26 cellular contexts compared by ENCODE assay signal in genomic region chr13:48838193-48839000, GRCh38.
DNase-seq lines count a peak whose midpoint lies in the region; TF ChIP-seq lines count a peak whose summit lies in the region.
"Had no signal": no experiment of that assay in that cellular context is flagged by ENCODE, and none has a peak within 500 bp of the region (broad histone marks: within the 10 kb centered on the region; RNA-seq: fewer than 3 reads in every experiment).

No MANE protein-coding gene starts in this region.

- peaks cover 2 to 3% of the 10 kb centered on the region in 2 donors for H3K36me3 Mint-ChIP-seq in CD14-positive monocyte
- H3K36me3 Mint-ChIP-seq: CD4-positive, CD25-positive, alpha-beta regulatory T cell had no signal

- peaks cover 11% of the 10 kb centered on the region for H3K4me1 ChIP-seq in adipocyte (ENCODE audit: control insufficient read depth, insufficient read depth, low read length)
- H3K4me1 ChIP-seq: gastrocnemius medialis, sigmoid colon had no signal

- H3K27ac ChIP-seq in AG04450 (ENCODE audit: low read depth, low read length): no peak overlapping the region
- H3K27ac ChIP-seq: coronary artery, epithelial cell of prostate, gastrocnemius medialis, GM23248, HL-60, neural progenitor cell, sigmoid colon had no signal

- H3K9me3 ChIP-seq in AG04450 (ENCODE audit: control insufficient read depth, insufficient read depth, low read length) (peaks cover 2% of the 10 kb centered on the region; the same call in 1 of the 2 replicates), adipocyte (ENCODE audit: control insufficient read depth, low read length) (peaks cover 6% of the 10 kb centered on the region)
- H3K9me3 ChIP-seq: gastrocnemius medialis, sigmoid colon had no signal

- TF ChIP-seq CTCF in AG04450 (IDR thresholded peaks at IDR 0.05; ENCODE audit: low read depth, low read length) (no peak), foreskin fibroblast (IDR thresholded peaks at IDR 0.05; ENCODE audit: low read depth, low read length) (no peak), CD14-positive monocyte (IDR thresholded peaks at IDR 0.05) (no peak)

- H3K36me3 ChIP-seq in adipocyte (ENCODE audit: control insufficient read depth, insufficient read depth, low read length, severe bottlenecking): no peaks in the 10 kb centered on the region
- H3K36me3 ChIP-seq: gastrocnemius medialis, neural progenitor cell, sigmoid colon had no signal

- no peak overlapping the region for H3K4me3 Mint-ChIP-seq in CD14-positive monocyte
- H3K4me3 Mint-ChIP-seq: activated B cell treated with CpG ODN at 0.5 μM for 24 hours; CD4-positive, CD25-positive, alpha-beta regulatory T cell; neural progenitor cell had no signal

- intact Hi-C loops in CD14-positive monocyte (cut with micrococcal nuclease): no loop called here

- peaks cover 4 to 20% (median 16%) of the 10 kb centered on the region in 7 donors for H3K9me3 Mint-ChIP-seq in CD14-positive monocyte

- no peak overlapping the region for H3K9ac ChIP-seq in adipocyte (ENCODE audit: low read length)
- H3K9ac ChIP-seq: GM23248, neural progenitor cell had no signal

- POLR2A ChIA-PET in AG04450 (lab: Yijun Ruan, JAX): no interaction called here

- H3K27me3 ChIP-seq in AG04450 (ENCODE audit: control insufficient read depth, insufficient read depth, low read length): no peaks in the 10 kb centered on the region
- no peaks in the 10 kb centered on the region for H3K27me3 ChIP-seq in adipocyte (replicated peaks; ENCODE audit: control insufficient read depth, insufficient read depth, low read length)
- H3K27me3 ChIP-seq: gastrocnemius medialis, neural progenitor cell, sigmoid colon had no signal

- peaks cover 0 to 2% (median 0%) of the 10 kb centered on the region in 3 donors for H3K27me3 Mint-ChIP-seq in CD14-positive monocyte (ENCODE audit: low read depth in 3 of 3)

- CTCF ChIA-PET in AG04450 (lab: Charles Lee): no interaction called here

- H3K4me3 ChIP-seq in AG04450 (ENCODE audit: low read depth, low read length) (no peak overlapping the region), adipocyte (ENCODE audit: low read length) (no peak overlapping the region), foreskin fibroblast (ENCODE audit: low read depth in 1 of 2, low read length in 2 of 2) (no peak overlapping the region)
- H3K4me3 ChIP-seq: coronary artery, gastrocnemius medialis, GM23248, neural progenitor cell, sigmoid colon had no signal

- no peaks in the 10 kb centered on the region for H3K4me1 Mint-ChIP-seq in CD14-positive monocyte
- H3K4me1 Mint-ChIP-seq: activated B cell treated with CpG ODN at 0.5 μM for 24 hours; CD4-positive, CD25-positive, alpha-beta regulatory T cell had no signal

- DNase-seq in AG04450 (ENCODE audit: low read depth, low spot score) (peak; percentile 55), HCEC 1CT (peak; percentile 76), adipocyte (ENCODE audit: low read depth) (peak; percentile 17), foreskin fibroblast (peak; percentile 9 to 38), CD14-positive monocyte (ENCODE audit: low spot score) (no peak), NCI-H2171 (lab: John Stamatoyannopoulos, UW) (no peak), amygdala (lab: John Stamatoyannopoulos, UW) (no peak)
- DNase-seq in effector CD4-positive, alpha-beta T cell: no peak
- DNase-seq: activated B cell treated with CpG ODN at 0.5 μM for 24 hours; activated CD4-positive, alpha-beta T cell treated with anti-CD3 and anti-CD28 coated beads, Interleukin-2, amount 50 U/mL, for 4 hours; activated CD8-positive, alpha-beta memory T cell treated with anti-CD3 and anti-CD28 coated beads, Interleukin-2, amount 50 U/mL, for 48 hours; activated gamma-delta T cell; CD4-positive, CD25-positive, alpha-beta regulatory T cell; gastrocnemius medialis; GM23248; hypothalamus; MM.1S; NCI-H1417 treated with DMSO at 0.1 percent for 48 hours; NCI-H526 treated with DMSO at 0.1 percent for 48 hours; sigmoid colon; substantia nigra; T1000 had no signal

- H3K27ac Mint-ChIP-seq in CD14-positive monocyte: no peak overlapping the region
- H3K27ac Mint-ChIP-seq: activated B cell treated with CpG ODN at 0.5 μM for 24 hours; CD4-positive, CD25-positive, alpha-beta regulatory T cell; neural progenitor cell had no signal

Comparison
In these comparisons a context has a peak if more than half of its experiments do, and no peak if none do; other contexts are left out.
1. DNase-seq: peak in AG04450 (single experiment), HCEC 1CT (single experiment), adipocyte (single experiment) and foreskin fibroblast (2 of 2); none in CD14-positive monocyte (single experiment), NCI-H2171 (single experiment), amygdala (0 of 56) and effector CD4-positive, alpha-beta T cell (single experiment).